Comparison of ENCODE assay signal across 8 cellular contexts in genomic region chr1:31932491-31933316, GRCh38. TPM values are rescaled to one million over a fixed set of nuclear protein-coding genes. Genes with fewer than 3 reads are reported as not detected.
DNase-seq lines count a peak whose midpoint lies in the region; ATAC-seq and TF ChIP-seq lines count a peak whose summit lies in the region.

No MANE protein-coding gene starts in this region.

- intact Hi-C loops in mammary epithelial cell (cut with micrococcal nuclease) = no loop called here
- intact Hi-C loops in left colon (cut with DNase I, micrococcal nuclease) = no loop called here

- H3K79me2 ChIP-seq in DND-41 (ENCODE audit: insufficient read depth, low read length) (peaks cover 99% of the 10 kb centered on the region), mammary epithelial cell (ENCODE audit: insufficient read depth, low read length) (peaks cover 99% of the 10 kb centered on the region)

- H3K4me3 ChIP-seq in DND-41 (ENCODE audit: low read depth in 1 of 2, low read length in 2 of 2) = peak overlapping the region; percentile 16 to 86; a peak in 3 of 4 replicates
- H3K4me3 ChIP-seq in mammary epithelial cell (replicated peaks in 1 of 3; ENCODE audit: insufficient read depth in 1 of 3, low read depth in 2 of 3, low read length in 3 of 3) = no peak overlapping the region

- no peaks in the 10 kb centered on the region for H3K9me3 ChIP-seq in DND-41 (ENCODE audit: insufficient read depth, low read length, severe bottlenecking)
- H3K9me3 ChIP-seq in mammary epithelial cell (replicated peaks; ENCODE audit: insufficient read depth, low read length) = no peaks in the 10 kb centered on the region

- WGBS in mammary epithelial cell (ENCODE audit: low coverage, missing lambda C conversion rate) = 62% methylated on average over 6 of the region's 6 CpGs

- peaks cover 86% of the 10 kb centered on the region for H3K4me1 ChIP-seq in DND-41 (ENCODE audit: insufficient read depth, low read length)
- H3K4me1 ChIP-seq in mammary epithelial cell (ENCODE audit: insufficient read depth, low read length) = peaks cover 56% of the 10 kb centered on the region

- H2AFZ ChIP-seq in DND-41 (ENCODE audit: low read depth, low read length) = no peak overlapping the region
- no peak overlapping the region for H2AFZ ChIP-seq in mammary epithelial cell (ENCODE audit: low read depth, low read length)

- TF ChIP-seq CTCF in DND-41 (IDR thresholded peaks at IDR 0.05; ENCODE audit: borderline replicate concordance, extremely low read depth, low read length, poor library complexity, severe bottlenecking) (no peak), mammary epithelial cell (conservative IDR thresholded peaks at IDR 0.05 in 1 of 2, IDR thresholded peaks at IDR 0.05 in 1 of 2; ENCODE audit: extremely low read depth in 1 of 2, insufficient read depth in 1 of 2, low read depth in 1 of 2, low read length in 2 of 2) (no peak)

- CTCF ChIA-PET in mammary epithelial cell (lab: Charles Lee; ENCODE audit: low non-redundant PET) = interaction anchor here (0.5 kb wide), 2 partner anchors 143 to 176 kb away, joined by 3 to 4 read pairs; no protein-coding TSS in a partner anchor

- no peaks in the 10 kb centered on the region for H3K9me3 Mint-ChIP-seq in natural killer cell treated with Interleukin-12 subunit alpha and Interleukin-12 subunit beta and Interleukin-15 and Interleukin-18, amount 100 ng/mL, for 72 hours

- H4K20me1 ChIP-seq in DND-41 (ENCODE audit: insufficient read depth, low read length) (peaks cover 29% of the 10 kb centered on the region), mammary epithelial cell (ENCODE audit: insufficient read depth, low read length) (peaks cover 4% of the 10 kb centered on the region)

- H3K9ac ChIP-seq in DND-41 (ENCODE audit: low read depth, low read length) (peak overlapping the region; percentile 85), mammary epithelial cell (ENCODE audit: insufficient read depth, low read length) (no peak overlapping the region)

- H3K4me2 ChIP-seq in DND-41 (ENCODE audit: insufficient read depth, low read length) (peak overlapping the region; percentile 66), mammary epithelial cell (ENCODE audit: insufficient read depth, low read depth, low read length) (peak overlapping the region; percentile 70)

- H3K36me3 ChIP-seq in DND-41 (ENCODE audit: insufficient read depth, low read length) (peaks cover 51% of the 10 kb centered on the region; the same call in 1 of the 2 replicates), mammary epithelial cell (ENCODE audit: insufficient read depth, low read length) (no peaks in the 10 kb centered on the region)

- DNase-seq in DND-41 (peak; percentile 61), LoVo (ENCODE audit: low spot score) (peak; percentile 30), mammary epithelial cell (peak; percentile 51), iPS-NIHi7 (ENCODE audit: extremely low spot score) (no peak), epidermal melanocyte (ENCODE audit: insufficient read length, low spot score) (no peak), SK-N-DZ (ENCODE audit: low spot score) (no peak), left colon (no peak)
- DNase-seq in natural killer cell treated with Interleukin-12 subunit alpha and Interleukin-12 subunit beta and Interleukin-15 and Interleukin-18, amount 100 ng/mL, for 72 hours (ENCODE audit: low spot score) = peak; percentile 69

- H3K27me3 ChIP-seq in DND-41 (ENCODE audit: insufficient read depth, low read length, poor library complexity) (no peaks in the 10 kb centered on the region), mammary epithelial cell (ENCODE audit: insufficient read depth, low read length) (no peaks in the 10 kb centered on the region)

- BruUV-seq in mammary epithelial cell (replicated peaks; lab: Mats Ljungman, UMichigan) = no TSS peak

- H3K36me3 Mint-ChIP-seq in natural killer cell treated with Interleukin-12 subunit alpha and Interleukin-12 subunit beta and Interleukin-15 and Interleukin-18, amount 100 ng/mL, for 72 hours = peaks cover 40% of the 10 kb centered on the region

- in situ Hi-C loops in mammary epithelial cell (cut with MboI; ENCODE audit: low sequenced_read_pairs in 2 of 2) = no loop called here

- no peaks in the 10 kb centered on the region for H3K27me3 Mint-ChIP-seq in natural killer cell treated with Interleukin-12 subunit alpha and Interleukin-12 subunit beta and Interleukin-15 and Interleukin-18, amount 100 ng/mL, for 72 hours

- peak overlapping the region; percentile 88 to 91 for H3K27ac Mint-ChIP-seq in natural killer cell treated with Interleukin-12 subunit alpha and Interleukin-12 subunit beta and Interleukin-15 and Interleukin-18, amount 100 ng/mL, for 72 hours

- dilution Hi-C loops in mammary epithelial cell (cut with HindIII; ENCODE audit: low sequenced_read_pairs) = no loop called here

- H3K4me3 Mint-ChIP-seq in natural killer cell treated with Interleukin-12 subunit alpha and Interleukin-12 subunit beta and Interleukin-15 and Interleukin-18, amount 100 ng/mL, for 72 hours = peak overlapping the region; percentile 100

- peak overlapping the region; percentile 96 for H3K27ac ChIP-seq in DND-41 (ENCODE audit: low read length)
- peak overlapping the region; percentile 41 for H3K27ac ChIP-seq in mammary epithelial cell (ENCODE audit: insufficient read depth, low read depth, low read length)

- H3K4me1 Mint-ChIP-seq in natural killer cell treated with Interleukin-12 subunit alpha and Interleukin-12 subunit beta and Interleukin-15 and Interleukin-18, amount 100 ng/mL, for 72 hours (ENCODE audit: low read depth in 2 of 2) = peaks cover 62 to 79% of the 10 kb centered on the region in 2 donors

- ATAC-seq in DND-41 (ENCODE audit: insufficient read depth, low read depth) = peak; percentile 23
- ATAC-seq in natural killer cell treated with Interleukin-12 subunit alpha and Interleukin-12 subunit beta and Interleukin-15 and Interleukin-18, amount 100 ng/mL, for 72 hours = peak; percentile 73 to 80
- no peak for ATAC-seq in left colon

RNA-seq across cellular contexts. Expression of gene PTP4A2, which starts 5.5 kb away (rescaled TPM):
- total RNA-seq in mammary epithelial cell (100 to 1,000 TPM; 185 to 216 TPM), left colon (100 to 1,000 TPM; 265 to 271 TPM)
- 95.8 TPM for polyA plus RNA-seq in mammary epithelial cell
- 206 TPM for polyA minus RNA-seq in mammary epithelial cell
- total RNA-seq in natural killer cell treated with Interleukin-12 subunit alpha and Interleukin-12 subunit beta and Interleukin-15 and Interleukin-18, amount 100 ng/mL, for 72 hours = 100 to 1,000 TPM; 409 to 770 TPM
- polyA plus RNA-seq in SK-N-DZ (2014; cell fraction: cytosol; rRNA removed) = 90.1 and 103 TPM in 2 replicates
- 42.2 and 59.1 TPM in 2 replicates for polyA plus RNA-seq in SK-N-DZ (2014; cell fraction: nucleus; rRNA removed)

Comparison
In these comparisons a context has a peak if more than half of its experiments do, and no peak if none do; other contexts are left out.
1. DNase-seq: peak in DND-41 (single experiment), LoVo (single experiment), mammary epithelial cell (single experiment) and natural killer cell treated with Interleukin-12 subunit alpha and Interleukin-12 subunit beta and Interleukin-15 and Interleukin-18, amount 100 ng/mL, for 72 hours (single experiment); none in iPS-NIHi7 (single experiment), epidermal melanocyte (single experiment), SK-N-DZ (single experiment) and left colon (0 of 2).
2. H3K4me3 ChIP-seq: peak in DND-41 (2 of 2); none in mammary epithelial cell (0 of 3).